8 cellular contexts compared by ENCODE assay signal in genomic region chr2:63692002-63692606, GRCh38.
DNase-seq lines count a peak whose midpoint lies in the region; ATAC-seq and TF ChIP-seq lines count a peak whose summit lies in the region.

No MANE protein-coding gene starts in this region.

- H3K36me3 ChIP-seq in liver (ENCODE audit: control insufficient read depth in 4 of 4, insufficient read depth in 3 of 4, low read depth in 1 of 4, low read length in 3 of 4): no peaks in the 10 kb centered on the region

- DNase-seq in AG20443 (ENCODE audit: low spot score) (peak; percentile 56), GM12865 (ENCODE audit: low read depth) (peak; percentile 54), NCI-H2227 treated with DMSO at 0.1 percent for 48 hours (lab: John Stamatoyannopoulos, UW) (peak; percentile 20), cardiac fibroblast (ENCODE audit: low read depth in 2 of 2) (peak; percentile 73 to 79), GOT3 (lab: John Stamatoyannopoulos, UW) (no peak)
- DNase-seq in activated naive CD4-positive, alpha-beta T cell treated with Interleukin-2 at 50 U/mL for 16 hours: no peak

- TF ChIP-seq CTCF in GM12865 (IDR thresholded peaks at IDR 0.05; ENCODE audit: insufficient read depth, low read depth, low read length, missing control alignments) (peak; percentile 32), cardiac fibroblast (IDR thresholded peaks at IDR 0.05; ENCODE audit: low read depth, low read length) (peak; percentile 34), liver (IDR thresholded peaks at IDR 0.05; ENCODE audit: low read depth, low read length, missing input control) (peak; percentile 55)

- peak; percentile 85 to 87 for TF ChIP-seq RAD21 in liver (IDR thresholded peaks at IDR 0.05)

- peak overlapping the region in 1 of 2 donors; percentile 7 for H3K27ac ChIP-seq in liver (ENCODE audit: low read depth in 1 of 2, low read length in 2 of 2)

- H3K9ac ChIP-seq in liver (ENCODE audit: low read depth in 1 of 2, low read length in 2 of 2): peak overlapping the region in 1 of 2 donors; percentile 9

- no peaks in the 10 kb centered on the region for H3K27me3 ChIP-seq in liver (ENCODE audit: control insufficient read depth in 4 of 4, insufficient read depth in 4 of 4, low read length in 3 of 4)

- H3K9me3 ChIP-seq in liver (ENCODE audit: control insufficient read depth in 4 of 4, low read length in 3 of 4): no peaks in the 10 kb centered on the region

- WGBS in liver: 0% methylated on average over 1 of the region's 1 CpG

- H3K4me3 ChIP-seq in GM12865 (ENCODE audit: low read depth, low read length) (no peak overlapping the region), cardiac fibroblast (replicated peaks in 1 of 2; ENCODE audit: low read depth in 2 of 2, low read length in 2 of 2) (no peak overlapping the region), liver (ENCODE audit: low read depth in 1 of 3, low read length in 3 of 3) (no peak overlapping the region)

- peaks cover 2 to 33% (median 24%) of the 10 kb centered on the region in 4 donors for H3K4me1 ChIP-seq in liver (ENCODE audit: control insufficient read depth in 4 of 4, insufficient read depth in 4 of 4, low read length in 3 of 4)

- no peak for ATAC-seq in GM21423 (IDR thresholded peaks at IDR 0.05; ENCODE audit: unreplicated experiment)

TF ChIP-seq in liver, 16 proteins besides CTCF, POLR2A, EP300 and RAD21:
- TF ChIP-seq MAX (IDR thresholded peaks at IDR 0.05) (no peak), RXRA (IDR thresholded peaks at IDR 0.05) (no peak), FOXA1 (IDR thresholded peaks at IDR 0.05) (no peak), GABPA (IDR thresholded peaks at IDR 0.05 in 1 of 2, conservative IDR thresholded peaks at IDR 0.05 in 1 of 2) (no peak), FOXA2 (IDR thresholded peaks at IDR 0.05) (no peak), HNF4A (conservative IDR thresholded peaks at IDR 0.05) (no peak), SP1 (IDR thresholded peaks at IDR 0.05) (no peak), ZBTB33 (IDR thresholded peaks at IDR 0.05) (no peak), EGR1 (IDR thresholded peaks at IDR 0.05; ENCODE audit: low read depth in 2 of 2) (no peak), HNF4G (IDR thresholded peaks at IDR 0.05) (no peak), REST (IDR thresholded peaks at IDR 0.05) (no peak), NR2F2 (IDR thresholded peaks at IDR 0.05) (no peak), YY1 (IDR thresholded peaks at IDR 0.05) (no peak), ATF3 (IDR thresholded peaks at IDR 0.05) (no peak), JUND (IDR thresholded peaks at IDR 0.05) (no peak), TAF1 (conservative IDR thresholded peaks at IDR 0.05) (no peak)
TF ChIP-seq in liver: peak in this region for 0.

Comparison
In these comparisons a context has a peak if more than half of its experiments do, and no peak if none do; other contexts are left out.
1. DNase-seq: peak in AG20443 (single experiment), GM12865 (single experiment), NCI-H2227 treated with DMSO at 0.1 percent for 48 hours (single experiment) and cardiac fibroblast (2 of 2); none in GOT3 (single experiment) and activated naive CD4-positive, alpha-beta T cell treated with Interleukin-2 at 50 U/mL for 16 hours (single experiment).
2. Peak in every context shown above with its lines, with median percentiles within 50 percentile points of each other: CTCF ChIP-seq.